In the genomic region with DNA sequence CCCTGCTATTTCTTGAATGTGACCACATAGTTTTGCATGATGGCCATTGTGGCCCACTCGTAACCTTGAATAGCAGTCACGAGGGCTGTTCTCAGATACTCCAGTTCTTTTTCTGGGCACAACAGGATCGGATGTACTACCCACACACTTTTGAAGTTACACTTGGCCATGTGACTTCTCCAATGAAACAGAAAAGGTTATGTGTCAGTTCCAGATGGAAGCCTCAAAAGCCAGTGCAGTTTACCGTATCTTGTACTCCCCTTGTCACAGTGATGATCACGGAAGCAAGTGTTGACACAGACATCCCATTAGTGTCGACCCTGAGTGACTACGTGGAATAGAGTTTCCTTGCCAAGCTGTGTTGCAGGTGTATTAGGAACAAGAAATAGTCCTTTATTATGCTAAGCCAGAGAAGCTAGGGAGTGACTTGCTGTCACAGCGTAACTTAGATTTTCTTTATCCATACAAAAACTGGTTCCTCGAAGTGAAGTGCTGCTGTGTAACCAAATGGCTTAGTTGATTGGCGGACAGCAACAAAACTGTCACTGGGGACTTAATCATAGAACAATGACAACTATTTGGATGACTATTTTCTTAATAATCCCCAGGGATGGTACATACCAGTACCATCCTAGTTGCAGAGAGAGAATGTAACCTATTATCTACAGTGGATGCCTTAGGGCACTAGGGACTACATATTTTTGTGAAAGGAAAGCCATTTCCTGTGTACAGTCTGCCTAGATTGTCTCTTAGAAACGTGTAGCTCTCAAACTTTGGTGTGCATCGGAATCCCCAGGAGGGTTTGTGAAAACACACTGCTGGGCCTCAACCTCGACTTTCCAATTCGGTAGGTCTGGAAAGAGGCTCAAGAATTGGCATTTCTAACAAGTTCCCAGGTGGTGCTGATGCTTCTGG, we compare ENCODE assay signal across 8 cellular contexts.
DNase-seq lines count a peak whose midpoint lies in the region; ATAC-seq and TF ChIP-seq lines count a peak whose summit lies in the region.
"Had no signal": no experiment of that assay in that cellular context is flagged by ENCODE, and none has a peak within 500 bp of the region (broad histone marks: within the 10 kb centered on the region; RNA-seq: fewer than 3 reads in every experiment).

No MANE protein-coding gene starts in this region.

- no peaks in the 10 kb centered on the region for H3K9me3 ChIP-seq in KOPT-K1 (ENCODE audit: insufficient read depth, low read length, poor library complexity, severe bottlenecking)
- H3K9me3 ChIP-seq: adrenal gland had no signal

- H3K27ac ChIP-seq in KOPT-K1 (ENCODE audit: low read depth, low read length, poor library complexity, severe bottlenecking), result peak overlapping the region; percentile 89

- CTCF ChIA-PET in HEK293T (lab: Yijun Ruan, JAX), result interaction anchor here (1.0 kb wide), 1 partner anchor 99 kb away, joined by 3 read pairs; no protein-coding TSS in a partner anchor

- DNase-seq in epidermal melanocyte (ENCODE audit: insufficient read length, low spot score) (peak; percentile 49), NCI-H2227 (lab: John Stamatoyannopoulos, UW; ENCODE audit: unreplicated experiment) (no peak), HEK293T (ENCODE audit: extremely low spot score) (no peak)
- DNase-seq in stimulated activated naive CD8-positive, alpha-beta T cell treated with anti-CD3 and anti-CD28 coated beads, Interleukin-15, Interleukin-2, amounts not matched to agents 100 U/mL and 50 U/mL, for 24 hours, result no peak

- H3K36me3 ChIP-seq in KOPT-K1 (ENCODE audit: insufficient read depth, low read length), result no peaks in the 10 kb centered on the region
- H3K36me3 ChIP-seq: adrenal gland had no signal

- peak; percentile 88 for ATAC-seq in GM19351 (IDR thresholded peaks at IDR 0.05; ENCODE audit: unreplicated experiment)
- peak; percentile 60 for ATAC-seq in stimulated activated naive CD8-positive, alpha-beta T cell treated with anti-CD3 and anti-CD28 coated beads, Interleukin-15, Interleukin-2, amounts not matched to agents 100 U/mL and 50 U/mL, for 24 hours
- ATAC-seq in GM19328 (IDR thresholded peaks at IDR 0.05; ENCODE audit: unreplicated experiment), result no peak

- POLR2A ChIA-PET in HEK293T (lab: Yijun Ruan, JAX), result no interaction called here

TF ChIP-seq in HEK293T, 16 proteins besides CTCF, POLR2A, EP300 and RAD21:
- TF ChIP-seq FOXK2 (IDR thresholded peaks at IDR 0.05), result no peak
- TF ChIP-seq FOXM1 (IDR thresholded peaks at IDR 0.05; ENCODE audit: borderline replicate concordance), result no peak
- TF ChIP-seq CTBP1 (IDR thresholded peaks at IDR 0.05; ENCODE audit: borderline replicate concordance), result no peak
- no peak for TF ChIP-seq BHLHE40 (IDR thresholded peaks at IDR 0.05; ENCODE audit: borderline replicate concordance)
- no peak for TF ChIP-seq TARDBP (IDR thresholded peaks at IDR 0.05)
- no peak for TF ChIP-seq ELF4 (IDR thresholded peaks at IDR 0.05)
